In genomic region chr3:8501388-8502131, GRCh38 we compare ENCODE assay signal across 1 cellular context.
TF ChIP-seq lines count a peak whose summit lies in the region.

TSS of gene LMCD1 (plus strand) at chr3:8501823. CDS start at chr3:8501939, 116 bp downstream.

TF ChIP-seq in HepG2, 621 proteins besides CTCF, POLR2A, EP300 and RAD21 (continued from another document and continues in another):
- TF ChIP-seq, protein P1, sequence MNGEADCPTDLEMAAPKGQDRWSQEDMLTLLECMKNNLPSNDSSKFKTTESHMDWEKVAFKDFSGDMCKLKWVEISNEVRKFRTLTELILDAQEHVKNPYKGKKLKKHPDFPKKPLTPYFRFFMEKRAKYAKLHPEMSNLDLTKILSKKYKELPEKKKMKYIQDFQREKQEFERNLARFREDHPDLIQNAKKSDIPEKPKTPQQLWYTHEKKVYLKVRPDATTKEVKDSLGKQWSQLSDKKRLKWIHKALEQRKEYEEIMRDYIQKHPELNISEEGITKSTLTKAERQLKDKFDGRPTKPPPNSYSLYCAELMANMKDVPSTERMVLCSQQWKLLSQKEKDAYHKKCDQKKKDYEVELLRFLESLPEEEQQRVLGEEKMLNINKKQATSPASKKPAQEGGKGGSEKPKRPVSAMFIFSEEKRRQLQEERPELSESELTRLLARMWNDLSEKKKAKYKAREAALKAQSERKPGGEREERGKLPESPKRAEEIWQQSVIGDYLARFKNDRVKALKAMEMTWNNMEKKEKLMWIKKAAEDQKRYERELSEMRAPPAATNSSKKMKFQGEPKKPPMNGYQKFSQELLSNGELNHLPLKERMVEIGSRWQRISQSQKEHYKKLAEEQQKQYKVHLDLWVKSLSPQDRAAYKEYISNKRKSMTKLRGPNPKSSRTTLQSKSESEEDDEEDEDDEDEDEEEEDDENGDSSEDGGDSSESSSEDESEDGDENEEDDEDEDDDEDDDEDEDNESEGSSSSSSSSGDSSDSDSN (CRISPR knock-in tag; IDR thresholded peaks at IDR 0.05): peak; percentile 39; the same call in 1 of the 2 replicates
- TF ChIP-seq ZSCAN29 (CRISPR knock-in tag; conservative IDR thresholded peaks at IDR 0.05): no peak
- TF ChIP-seq ZNF766 (CRISPR knock-in tag; IDR thresholded peaks at IDR 0.05; ENCODE audit: borderline replicate concordance): peak; percentile 96
- TF ChIP-seq ZSCAN5A (CRISPR knock-in tag; IDR thresholded peaks at IDR 0.05; ENCODE audit: borderline replicate concordance): peak; percentile 90; the same call in 1 of the 2 replicates
- 0 out of 2 replicates have a peak, but pooled peaks have one; percentile 52 for TF ChIP-seq XBP1 (CRISPR knock-in tag; IDR thresholded peaks at IDR 0.05)
- peak; percentile 27; the same call in 1 of the 2 replicates for TF ChIP-seq SIX4 (CRISPR knock-in tag; IDR thresholded peaks at IDR 0.05)
- TF ChIP-seq, protein P2, sequence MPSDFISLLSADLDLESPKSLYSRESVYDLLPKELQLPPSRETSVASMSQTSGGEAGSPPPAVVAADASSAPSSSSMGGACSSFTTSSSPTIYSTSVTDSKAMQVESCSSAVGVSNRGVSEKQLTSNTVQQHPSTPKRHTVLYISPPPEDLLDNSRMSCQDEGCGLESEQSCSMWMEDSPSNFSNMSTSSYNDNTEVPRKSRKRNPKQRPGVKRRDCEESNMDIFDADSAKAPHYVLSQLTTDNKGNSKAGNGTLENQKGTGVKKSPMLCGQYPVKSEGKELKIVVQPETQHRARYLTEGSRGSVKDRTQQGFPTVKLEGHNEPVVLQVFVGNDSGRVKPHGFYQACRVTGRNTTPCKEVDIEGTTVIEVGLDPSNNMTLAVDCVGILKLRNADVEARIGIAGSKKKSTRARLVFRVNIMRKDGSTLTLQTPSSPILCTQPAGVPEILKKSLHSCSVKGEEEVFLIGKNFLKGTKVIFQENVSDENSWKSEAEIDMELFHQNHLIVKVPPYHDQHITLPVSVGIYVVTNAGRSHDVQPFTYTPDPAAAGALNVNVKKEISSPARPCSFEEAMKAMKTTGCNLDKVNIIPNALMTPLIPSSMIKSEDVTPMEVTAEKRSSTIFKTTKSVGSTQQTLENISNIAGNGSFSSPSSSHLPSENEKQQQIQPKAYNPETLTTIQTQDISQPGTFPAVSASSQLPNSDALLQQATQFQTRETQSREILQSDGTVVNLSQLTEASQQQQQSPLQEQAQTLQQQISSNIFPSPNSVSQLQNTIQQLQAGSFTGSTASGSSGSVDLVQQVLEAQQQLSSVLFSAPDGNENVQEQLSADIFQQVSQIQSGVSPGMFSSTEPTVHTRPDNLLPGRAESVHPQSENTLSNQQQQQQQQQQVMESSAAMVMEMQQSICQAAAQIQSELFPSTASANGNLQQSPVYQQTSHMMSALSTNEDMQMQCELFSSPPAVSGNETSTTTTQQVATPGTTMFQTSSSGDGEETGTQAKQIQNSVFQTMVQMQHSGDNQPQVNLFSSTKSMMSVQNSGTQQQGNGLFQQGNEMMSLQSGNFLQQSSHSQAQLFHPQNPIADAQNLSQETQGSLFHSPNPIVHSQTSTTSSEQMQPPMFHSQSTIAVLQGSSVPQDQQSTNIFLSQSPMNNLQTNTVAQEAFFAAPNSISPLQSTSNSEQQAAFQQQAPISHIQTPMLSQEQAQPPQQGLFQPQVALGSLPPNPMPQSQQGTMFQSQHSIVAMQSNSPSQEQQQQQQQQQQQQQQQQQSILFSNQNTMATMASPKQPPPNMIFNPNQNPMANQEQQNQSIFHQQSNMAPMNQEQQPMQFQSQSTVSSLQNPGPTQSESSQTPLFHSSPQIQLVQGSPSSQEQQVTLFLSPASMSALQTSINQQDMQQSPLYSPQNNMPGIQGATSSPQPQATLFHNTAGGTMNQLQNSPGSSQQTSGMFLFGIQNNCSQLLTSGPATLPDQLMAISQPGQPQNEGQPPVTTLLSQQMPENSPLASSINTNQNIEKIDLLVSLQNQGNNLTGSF (CRISPR knock-in tag; IDR thresholded peaks at IDR 0.05): peak; percentile 92
- TF ChIP-seq ELK4 (CRISPR knock-in tag; IDR thresholded peaks at IDR 0.05; ENCODE audit: borderline replicate concordance): peak; percentile 35; the same call in 1 of the 2 replicates
- TF ChIP-seq TCF12 (IDR thresholded peaks at IDR 0.05): no peak
- peak; percentile 80 for TF ChIP-seq TCF12 (CRISPR knock-in tag; IDR thresholded peaks at IDR 0.05)
- TF ChIP-seq TOE1 (CRISPR knock-in tag; IDR thresholded peaks at IDR 0.05): peak; percentile 65; the same call in 1 of the 2 replicates
- no peak for TF ChIP-seq RFX1 (IDR thresholded peaks at IDR 0.05)
- TF ChIP-seq, protein P3, sequence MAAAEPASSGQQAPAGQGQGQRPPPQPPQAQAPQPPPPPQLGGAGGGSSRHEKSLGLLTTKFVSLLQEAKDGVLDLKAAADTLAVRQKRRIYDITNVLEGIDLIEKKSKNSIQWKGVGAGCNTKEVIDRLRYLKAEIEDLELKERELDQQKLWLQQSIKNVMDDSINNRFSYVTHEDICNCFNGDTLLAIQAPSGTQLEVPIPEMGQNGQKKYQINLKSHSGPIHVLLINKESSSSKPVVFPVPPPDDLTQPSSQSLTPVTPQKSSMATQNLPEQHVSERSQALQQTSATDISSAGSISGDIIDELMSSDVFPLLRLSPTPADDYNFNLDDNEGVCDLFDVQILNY (CRISPR knock-in tag; conservative IDR thresholded peaks at IDR 0.05): peak; percentile 70; the same call in 1 of the 2 replicates
- no peak for TF ChIP-seq DPF2 (CRISPR knock-in tag; IDR thresholded peaks at IDR 0.05; ENCODE audit: borderline replicate concordance, low read depth)
- peak; percentile 96 for TF ChIP-seq NRL (CRISPR knock-in tag; IDR thresholded peaks at IDR 0.05; ENCODE audit: borderline replicate concordance)
- TF ChIP-seq POLR2G (IDR thresholded peaks at IDR 0.05; ENCODE audit: low read depth, low read length): peak; percentile 70
- TF ChIP-seq ZNF546 (CRISPR knock-in tag; conservative IDR thresholded peaks at IDR 0.05): peak; percentile 81; the same call in 1 of the 2 replicates
- TF ChIP-seq NFYB (CRISPR knock-in tag; IDR thresholded peaks at IDR 0.05): peak; percentile 97
- TF ChIP-seq, protein P4, sequence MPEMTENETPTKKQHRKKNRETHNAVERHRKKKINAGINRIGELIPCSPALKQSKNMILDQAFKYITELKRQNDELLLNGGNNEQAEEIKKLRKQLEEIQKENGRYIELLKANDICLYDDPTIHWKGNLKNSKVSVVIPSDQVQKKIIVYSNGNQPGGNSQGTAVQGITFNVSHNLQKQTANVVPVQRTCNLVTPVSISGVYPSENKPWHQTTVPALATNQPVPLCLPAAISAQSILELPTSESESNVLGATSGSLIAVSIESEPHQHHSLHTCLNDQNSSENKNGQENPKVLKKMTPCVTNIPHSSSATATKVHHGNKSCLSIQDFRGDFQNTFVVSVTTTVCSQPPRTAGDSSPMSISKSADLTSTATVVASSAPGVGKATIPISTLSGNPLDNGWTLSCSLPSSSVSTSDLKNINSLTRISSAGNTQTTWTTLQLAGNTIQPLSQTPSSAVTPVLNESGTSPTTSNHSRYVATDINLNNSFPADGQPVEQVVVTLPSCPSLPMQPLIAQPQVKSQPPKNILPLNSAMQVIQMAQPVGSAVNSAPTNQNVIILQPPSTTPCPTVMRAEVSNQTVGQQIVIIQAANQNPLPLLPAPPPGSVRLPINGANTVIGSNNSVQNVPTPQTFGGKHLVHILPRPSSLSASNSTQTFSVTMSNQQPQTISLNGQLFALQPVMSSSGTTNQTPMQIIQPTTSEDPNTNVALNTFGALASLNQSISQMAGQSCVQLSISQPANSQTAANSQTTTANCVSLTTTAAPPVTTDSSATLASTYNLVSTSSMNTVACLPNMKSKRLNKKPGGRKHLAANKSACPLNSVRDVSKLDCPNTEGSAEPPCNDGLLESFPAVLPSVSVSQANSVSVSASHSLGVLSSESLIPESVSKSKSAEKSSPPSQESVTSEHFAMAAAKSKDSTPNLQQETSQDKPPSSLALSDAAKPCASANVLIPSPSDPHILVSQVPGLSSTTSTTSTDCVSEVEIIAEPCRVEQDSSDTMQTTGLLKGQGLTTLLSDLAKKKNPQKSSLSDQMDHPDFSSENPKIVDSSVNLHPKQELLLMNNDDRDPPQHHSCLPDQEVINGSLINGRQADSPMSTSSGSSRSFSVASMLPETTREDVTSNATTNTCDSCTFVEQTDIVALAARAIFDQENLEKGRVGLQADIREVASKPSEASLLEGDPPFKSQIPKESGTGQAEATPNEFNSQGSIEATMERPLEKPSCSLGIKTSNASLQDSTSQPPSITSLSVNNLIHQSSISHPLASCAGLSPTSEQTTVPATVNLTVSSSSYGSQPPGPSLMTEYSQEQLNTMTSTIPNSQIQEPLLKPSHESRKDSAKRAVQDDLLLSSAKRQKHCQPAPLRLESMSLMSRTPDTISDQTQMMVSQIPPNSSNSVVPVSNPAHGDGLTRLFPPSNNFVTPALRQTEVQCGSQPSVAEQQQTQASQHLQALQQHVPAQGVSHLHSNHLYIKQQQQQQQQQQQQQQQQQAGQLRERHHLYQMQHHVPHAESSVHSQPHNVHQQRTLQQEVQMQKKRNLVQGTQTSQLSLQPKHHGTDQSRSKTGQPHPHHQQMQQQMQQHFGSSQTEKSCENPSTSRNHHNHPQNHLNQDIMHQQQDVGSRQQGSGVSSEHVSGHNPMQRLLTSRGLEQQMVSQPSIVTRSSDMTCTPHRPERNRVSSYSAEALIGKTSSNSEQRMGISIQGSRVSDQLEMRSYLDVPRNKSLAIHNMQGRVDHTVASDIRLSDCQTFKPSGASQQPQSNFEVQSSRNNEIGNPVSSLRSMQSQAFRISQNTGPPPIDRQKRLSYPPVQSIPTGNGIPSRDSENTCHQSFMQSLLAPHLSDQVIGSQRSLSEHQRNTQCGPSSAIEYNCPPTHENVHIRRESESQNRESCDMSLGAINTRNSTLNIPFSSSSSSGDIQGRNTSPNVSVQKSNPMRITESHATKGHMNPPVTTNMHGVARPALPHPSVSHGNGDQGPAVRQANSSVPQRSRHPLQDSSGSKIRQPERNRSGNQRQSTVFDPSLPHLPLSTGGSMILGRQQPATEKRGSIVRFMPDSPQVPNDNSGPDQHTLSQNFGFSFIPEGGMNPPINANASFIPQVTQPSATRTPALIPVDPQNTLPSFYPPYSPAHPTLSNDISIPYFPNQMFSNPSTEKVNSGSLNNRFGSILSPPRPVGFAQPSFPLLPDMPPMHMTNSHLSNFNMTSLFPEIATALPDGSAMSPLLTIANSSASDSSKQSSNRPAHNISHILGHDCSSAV (CRISPR knock-in tag; IDR thresholded peaks at IDR 0.05; ENCODE audit: borderline replicate concordance): peak; percentile 82; the same call in 1 of the 2 replicates
- TF ChIP-seq KAT8 (CRISPR knock-in tag; IDR thresholded peaks at IDR 0.05): peak; percentile 78
- TF ChIP-seq MEIS2 (CRISPR knock-in tag; IDR thresholded peaks at IDR 0.05): peak; percentile 73
- TF ChIP-seq, protein P5, sequence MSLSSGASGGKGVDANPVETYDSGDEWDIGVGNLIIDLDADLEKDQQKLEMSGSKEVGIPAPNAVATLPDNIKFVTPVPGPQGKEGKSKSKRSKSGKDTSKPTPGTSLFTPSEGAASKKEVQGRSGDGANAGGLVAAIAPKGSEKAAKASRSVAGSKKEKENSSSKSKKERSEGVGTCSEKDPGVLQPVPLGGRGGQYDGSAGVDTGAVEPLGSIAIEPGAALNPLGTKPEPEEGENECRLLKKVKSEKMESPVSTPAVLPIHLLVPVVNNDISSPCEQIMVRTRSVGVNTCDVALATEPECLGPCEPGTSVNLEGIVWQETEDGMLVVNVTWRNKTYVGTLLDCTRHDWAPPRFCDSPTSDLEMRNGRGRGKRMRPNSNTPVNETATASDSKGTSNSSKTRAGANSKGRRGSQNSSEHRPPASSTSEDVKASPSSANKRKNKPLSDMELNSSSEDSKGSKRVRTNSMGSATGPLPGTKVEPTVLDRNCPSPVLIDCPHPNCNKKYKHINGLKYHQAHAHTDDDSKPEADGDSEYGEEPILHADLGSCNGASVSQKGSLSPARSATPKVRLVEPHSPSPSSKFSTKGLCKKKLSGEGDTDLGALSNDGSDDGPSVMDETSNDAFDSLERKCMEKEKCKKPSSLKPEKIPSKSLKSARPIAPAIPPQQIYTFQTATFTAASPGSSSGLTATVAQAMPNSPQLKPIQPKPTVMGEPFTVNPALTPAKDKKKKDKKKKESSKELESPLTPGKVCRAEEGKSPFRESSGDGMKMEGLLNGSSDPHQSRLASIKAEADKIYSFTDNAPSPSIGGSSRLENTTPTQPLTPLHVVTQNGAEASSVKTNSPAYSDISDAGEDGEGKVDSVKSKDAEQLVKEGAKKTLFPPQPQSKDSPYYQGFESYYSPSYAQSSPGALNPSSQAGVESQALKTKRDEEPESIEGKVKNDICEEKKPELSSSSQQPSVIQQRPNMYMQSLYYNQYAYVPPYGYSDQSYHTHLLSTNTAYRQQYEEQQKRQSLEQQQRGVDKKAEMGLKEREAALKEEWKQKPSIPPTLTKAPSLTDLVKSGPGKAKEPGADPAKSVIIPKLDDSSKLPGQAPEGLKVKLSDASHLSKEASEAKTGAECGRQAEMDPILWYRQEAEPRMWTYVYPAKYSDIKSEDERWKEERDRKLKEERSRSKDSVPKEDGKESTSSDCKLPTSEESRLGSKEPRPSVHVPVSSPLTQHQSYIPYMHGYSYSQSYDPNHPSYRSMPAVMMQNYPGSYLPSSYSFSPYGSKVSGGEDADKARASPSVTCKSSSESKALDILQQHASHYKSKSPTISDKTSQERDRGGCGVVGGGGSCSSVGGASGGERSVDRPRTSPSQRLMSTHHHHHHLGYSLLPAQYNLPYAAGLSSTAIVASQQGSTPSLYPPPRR (CRISPR knock-in tag; IDR thresholded peaks at IDR 0.05; ENCODE audit: borderline replicate concordance): 0 out of 2 replicates have a peak, but pooled peaks have one; percentile 26
- TF ChIP-seq FOXP1 (IDR thresholded peaks at IDR 0.05): no peak
- no peak for TF ChIP-seq FOXP1 (CRISPR knock-in tag; IDR thresholded peaks at IDR 0.05)
- peak; percentile 77; the same call in 1 of the 2 replicates for TF ChIP-seq GFI1 (CRISPR knock-in tag; IDR thresholded peaks at IDR 0.05; ENCODE audit: borderline replicate concordance)
